30 cellular contexts compared by ENCODE assay signal in genomic region chr20:5881714-5882113, GRCh38. TPM values are rescaled to one million over a fixed set of nuclear protein-coding genes. Genes with fewer than 3 reads are reported as not detected.
DNase-seq lines count a peak whose midpoint lies in the region; ATAC-seq and TF ChIP-seq lines count a peak whose summit lies in the region.
"Had no signal": no experiment of that assay in that cellular context is flagged by ENCODE, and none has a peak within 500 bp of the region (broad histone marks: within the 10 kb centered on the region; RNA-seq: fewer than 3 reads in every experiment).

No MANE protein-coding gene starts in this region.

- H3K27ac ChIP-seq in DOHH2 (ENCODE audit: low read depth, low read length) (no peak overlapping the region), VCaP (peak overlapping the region; percentile 35; the same call in 1 of the 2 replicates), neural progenitor cell (no peak overlapping the region)
- H3K27ac ChIP-seq: esophagus muscularis mucosa, pancreas, SJCRH30, testis, uterus had no signal

- no peaks in the 10 kb centered on the region for H3K4me1 Mint-ChIP-seq in neural progenitor cell
- peaks cover 9% of the 10 kb centered on the region for H3K4me1 Mint-ChIP-seq in activated T-cell treated with anti-CD3 and anti-CD28 coated beads, Interleukin-2, amount 50 U/mL, for 72 hours (ENCODE audit: low read depth)
- H3K4me1 Mint-ChIP-seq: brain had no signal

- H3F3A ChIP-seq in DOHH2 (ENCODE audit: control insufficient read depth, insufficient read depth) (no peaks in the 10 kb centered on the region), neural progenitor cell (ENCODE audit: low read depth) (no peaks in the 10 kb centered on the region)

- H3K79me2 ChIP-seq in DOHH2 (ENCODE audit: control insufficient read depth, low read length) (no peaks in the 10 kb centered on the region), neural progenitor cell (ENCODE audit: low read depth) (no peaks in the 10 kb centered on the region)

- H3K9me3 ChIP-seq in DOHH2 (ENCODE audit: control insufficient read depth, insufficient read depth, low read length) (no peaks in the 10 kb centered on the region), neural progenitor cell (ENCODE audit: low read depth) (no peaks in the 10 kb centered on the region)
- H3K9me3 ChIP-seq: pancreas, SJCRH30, testis, uterus had no signal

- H3K9me3 Mint-ChIP-seq in neural progenitor cell = peaks cover 2% of the 10 kb centered on the region
- peaks cover 0 to 2% of the 10 kb centered on the region in 2 donors for H3K9me3 Mint-ChIP-seq in activated T-cell treated with anti-CD3 and anti-CD28 coated beads, Interleukin-2, amount 50 U/mL, for 72 hours
- H3K9me3 Mint-ChIP-seq: brain; effector memory CD8-positive, alpha-beta T cell had no signal

- H3K27ac Mint-ChIP-seq in neural progenitor cell = no peak overlapping the region
- H3K27ac Mint-ChIP-seq in activated T-cell treated with anti-CD3 and anti-CD28 coated beads, Interleukin-2, amount 50 U/mL, for 72 hours = no peak overlapping the region
- H3K27ac Mint-ChIP-seq: brain had no signal

- H4K20me1 ChIP-seq in DOHH2 (ENCODE audit: control insufficient read depth, insufficient read depth, low read depth, low read length) = no peaks in the 10 kb centered on the region
- H4K20me1 ChIP-seq in neural progenitor cell (ENCODE audit: low read depth) = no peaks in the 10 kb centered on the region

- DNase-seq in NCI-H146 (lab: John Stamatoyannopoulos, UW) (peak; percentile 26), neural progenitor cell (ENCODE audit: low spot score) (no peak), left ventricle myocardium superior (no peak), dedifferentiated amniotic fluid mesenchymal stem cell (ENCODE audit: extremely low spot score) (no peak)
- no peak for DNase-seq in activated T-cell treated with anti-CD3 and anti-CD28 coated beads, Interleukin-2, amount 50 U/mL, for 72 hours
- DNase-seq: activated CD4-positive, alpha-beta T cell treated with anti-CD3 and anti-CD28 coated beads for 4 hours; activated CD8-positive, alpha-beta memory T cell treated with anti-CD3 and anti-CD28 coated beads for 24 hours; activated T-cell treated with anti-CD3 and anti-CD28 coated beads, Interleukin-2, amount 50 U/mL, for 1 hour; CD4-positive, CD25-positive, alpha-beta regulatory T cell; effector memory CD8-positive, alpha-beta T cell; hippocampal formation; KBM-7; midbrain; naive thymus-derived CD8-positive, alpha-beta T cell; NCI-H1092; NCI-H2029 treated with DMSO at 0.1 percent for 48 hours; NCI-H82; pancreas; right cardiac atrium; SJCRH30; stimulated activated CD4-positive, alpha-beta T cell treated with anti-CD3 and anti-CD28 coated beads, Interleukin-12 subunit alpha, Interleukin-12 subunit beta, amount 100 ng/mL, for 4 hours; stimulated activated CD4-positive, alpha-beta T cell treated with anti-CD3 and anti-CD28 coated beads, Interleukin-4, amount 100 ng/mL, for 24 hours; stimulated activated naive CD4-positive, alpha-beta T cell; testis; uterus had no signal

- TF ChIP-seq CTCF in DOHH2 (IDR thresholded peaks at IDR 0.05; ENCODE audit: low read depth, low read length, poor library complexity, severe bottlenecking) (no peak), VCaP (conservative IDR thresholded peaks at IDR 0.05) (no peak), neural progenitor cell (IDR thresholded peaks at IDR 0.05) (no peak)

- H2AFZ ChIP-seq in neural progenitor cell (replicated peaks) = peak overlapping the region; percentile 68

- peaks cover 7% of the 10 kb centered on the region for H3K27me3 Mint-ChIP-seq in neural progenitor cell (ENCODE audit: insufficient read depth, low read depth)
- peaks cover 47% of the 10 kb centered on the region for H3K27me3 Mint-ChIP-seq in activated T-cell treated with anti-CD3 and anti-CD28 coated beads, Interleukin-2, amount 50 U/mL, for 72 hours (ENCODE audit: low read depth)

- no peaks in the 10 kb centered on the region for H3K9me2 ChIP-seq in DOHH2 (replicated peaks; ENCODE audit: control insufficient read depth, low read length)

- intact Hi-C loops in left ventricle myocardium superior (cut with micrococcal nuclease) = no loop called here

- no peak for ATAC-seq in left ventricle myocardium superior
- ATAC-seq in activated T-cell treated with anti-CD3 and anti-CD28 coated beads, Interleukin-2, amount 50 U/mL, for 72 hours (replicated peaks in 1 of 2) = no peak
- ATAC-seq: effector memory CD8-positive, alpha-beta T cell; naive thymus-derived CD8-positive, alpha-beta T cell; right cardiac atrium had no signal

- H3K36me3 ChIP-seq in DOHH2 (ENCODE audit: control insufficient read depth, low read length) (no peaks in the 10 kb centered on the region), neural progenitor cell (no peaks in the 10 kb centered on the region)
- H3K36me3 ChIP-seq: esophagus muscularis mucosa, pancreas, SJCRH30, uterus had no signal

- H3K4me1 ChIP-seq in DOHH2 (ENCODE audit: control insufficient read depth, low read length) (peaks cover 7% of the 10 kb centered on the region; the same call in 1 of the 2 replicates), neural progenitor cell (no peaks in the 10 kb centered on the region)
- H3K4me1 ChIP-seq: esophagus muscularis mucosa, pancreas, testis, uterus had no signal

- H3K4me3 ChIP-seq in DOHH2 (ENCODE audit: low read length) (no peak overlapping the region), neural progenitor cell (no peak overlapping the region)
- H3K4me3 ChIP-seq: esophagus muscularis mucosa, pancreas, SJCRH30, testis, uterus had no signal

- no peak overlapping the region for H3K9ac ChIP-seq in neural progenitor cell

- no peaks in the 10 kb centered on the region for H3K36me3 Mint-ChIP-seq in neural progenitor cell
- no peaks in the 10 kb centered on the region for H3K36me3 Mint-ChIP-seq in activated T-cell treated with anti-CD3 and anti-CD28 coated beads, Interleukin-2, amount 50 U/mL, for 72 hours (ENCODE audit: insufficient read depth in 2 of 2)
- H3K36me3 Mint-ChIP-seq: brain; CD4-positive, CD25-positive, alpha-beta regulatory T cell; naive thymus-derived CD8-positive, alpha-beta T cell had no signal

- H3K4me3 Mint-ChIP-seq in neural progenitor cell = no peak overlapping the region
- H3K4me3 Mint-ChIP-seq in activated T-cell treated with anti-CD3 and anti-CD28 coated beads, Interleukin-2, amount 50 U/mL, for 72 hours = no peak overlapping the region
- H3K4me3 Mint-ChIP-seq: brain; CD4-positive, CD25-positive, alpha-beta regulatory T cell; effector memory CD8-positive, alpha-beta T cell; naive thymus-derived CD8-positive, alpha-beta T cell had no signal

- peak overlapping the region; percentile 3; the same call in 1 of the 2 replicates for H3K4me2 ChIP-seq in DOHH2 (ENCODE audit: low read length)
- no peak overlapping the region for H3K4me2 ChIP-seq in neural progenitor cell

- H3K27me3 ChIP-seq in DOHH2 (ENCODE audit: control insufficient read depth, low read length) (peaks cover 10% of the 10 kb centered on the region; the same call in 1 of the 2 replicates), neural progenitor cell (no peaks in the 10 kb centered on the region)
- H3K27me3 ChIP-seq: pancreas, testis, uterus had no signal

RNA-seq across cellular contexts. Expression of gene CHGB, which starts 29.6 kb away (rescaled TPM):
- total RNA-seq in neural progenitor cell (ENCODE audit: low replicate concordance) (0.95 and 1.2 TPM in 2 replicates), left ventricle myocardium superior (11.5 TPM)
- not detected for total RNA-seq in activated T-cell treated with anti-CD3 and anti-CD28 coated beads, Interleukin-2, amount 50 U/mL, for 72 hours
- total RNA-seq: naive thymus-derived CD8-positive, alpha-beta T cell; SJCRH30; T-helper 1 cell treated with Interleukin-12 subunit alpha and Interleukin-12 subunit beta and Interleukin-4 antibody, amounts not matched to agents 30 ng/mL and 1 ng/mL, for 36 hours had no signal
